ENCODE assay signal across 16 cellular contexts in the genomic region with DNA sequence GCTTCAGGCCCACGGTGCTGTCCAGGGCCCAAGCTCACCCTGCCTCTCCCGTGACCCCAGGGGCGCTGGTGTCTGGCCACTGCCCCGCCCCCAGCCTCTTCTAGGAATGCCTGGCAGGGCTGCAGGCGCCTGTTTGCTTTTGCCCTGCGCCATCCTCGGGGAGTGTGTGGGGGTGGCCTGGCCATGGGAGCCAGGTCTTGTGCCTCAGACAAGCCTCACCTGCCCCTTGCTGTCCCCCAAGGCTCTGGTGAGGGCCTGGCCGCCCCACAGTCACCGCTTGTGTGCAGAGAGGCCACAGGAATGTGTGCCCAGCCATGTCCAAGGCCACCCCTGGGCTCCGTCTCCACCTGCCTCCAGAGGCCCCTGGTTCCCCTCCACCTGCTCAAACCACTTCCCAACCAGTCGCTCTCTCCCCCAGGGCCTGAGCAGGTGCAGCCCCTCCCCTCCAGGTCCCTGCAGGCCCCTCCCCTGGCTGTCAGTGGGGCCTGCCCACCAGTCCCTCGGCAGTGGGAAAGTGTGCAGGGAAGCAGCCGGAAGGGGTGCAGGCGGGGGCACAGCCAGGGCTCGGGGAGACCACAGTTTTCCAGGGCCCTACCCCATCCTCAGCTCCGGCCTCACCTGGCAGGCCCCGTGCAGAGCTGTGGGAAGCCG. TPM values are rescaled to one million over a fixed set of nuclear protein-coding genes. Genes with fewer than 3 reads are reported as not detected.
DNase-seq lines count a peak whose midpoint lies in the region; ATAC-seq, FAIRE-seq and TF ChIP-seq lines count a peak whose summit lies in the region.
"Had no signal": no experiment of that assay in that cellular context is flagged by ENCODE, and none has a peak within 500 bp of the region (broad histone marks: within the 10 kb centered on the region; RNA-seq: fewer than 3 reads in every experiment).

No MANE protein-coding gene starts in this region.

- TF ChIP-seq CTCF in sigmoid colon (IDR thresholded peaks at IDR 0.05), result no peak

- TF ChIP-seq EP300 in sigmoid colon (IDR thresholded peaks at IDR 0.05), result no peak

- DNase-seq in NCI-H526 (lab: John Stamatoyannopoulos, UW), result peak; percentile 6 to 70
- no peak for DNase-seq in NCI-H526 treated with DMSO at 0.1 percent for 48 hours (lab: John Stamatoyannopoulos, UW)
- peak; percentile 58 for DNase-seq in NCI-H2107 treated with DMSO at 0.1 percent for 48 hours (lab: John Stamatoyannopoulos, UW; ENCODE audit: unreplicated experiment)
- peak; percentile 69 for DNase-seq in left kidney (ENCODE audit: low read depth, low spot score)
- DNase-seq in sigmoid colon, result peak; percentile 62
- DNase-seq in GM19239 (ENCODE audit: insufficient read length, low spot score), result no peak
- no peak for DNase-seq in GOT3 (lab: John Stamatoyannopoulos, UW)
- DNase-seq: ACHN; activated CD4-positive, alpha-beta T cell treated with anti-CD3 and anti-CD28 coated beads, Interleukin-2, amount 10 ng/mL, durations not matched to agents 24 days and 14 days; foreskin melanocyte; NCI-H2029 treated with DMSO at 0.1 percent for 48 hours; stimulated activated CD4-positive, alpha-beta T cell treated with anti-CD3 and anti-CD28 coated beads, Interleukin-15, amount 100 ng/mL, for 24 hours had no signal

- intact Hi-C loops in sigmoid colon (cut with DNase I), result no loop called here

- no peak for FAIRE-seq in GM19239 (lab: Jason Lieb, UNC)
- FAIRE-seq: HTR-8/SVneo had no signal

- no peak for TF ChIP-seq POLR2A in sigmoid colon (IDR thresholded peaks at IDR 0.05)

- 31 to 63% methylated on average over 18 of the region's 18 CpGs for WGBS in sigmoid colon, 2 donors

- no peak overlapping the region for H3K27ac ChIP-seq in sigmoid colon
- H3K27ac ChIP-seq: parathyroid adenoma, SJCRH30 had no signal

- no peak for ATAC-seq in GM21529 (IDR thresholded peaks at IDR 0.05; ENCODE audit: unreplicated experiment)

- peaks cover 0 to 21% (median 4%) of the 10 kb centered on the region in 4 donors for H3K36me3 ChIP-seq in sigmoid colon

- H3K27me3 ChIP-seq in sigmoid colon, result no peaks in the 10 kb centered on the region
- H3K27me3 ChIP-seq: SJCRH30 had no signal

- no peaks in the 10 kb centered on the region for H3K9me3 ChIP-seq in sigmoid colon

- H3K4me1 ChIP-seq in sigmoid colon, result no peaks in the 10 kb centered on the region
- H3K4me1 ChIP-seq: parathyroid adenoma had no signal

- H3K4me3 ChIP-seq in sigmoid colon, result no peak overlapping the region
- H3K4me3 ChIP-seq: SJCRH30 had no signal

RNA-seq across cellular contexts. Expression of gene IGFALS, which starts 0.8 kb away (rescaled TPM):
- 1 to 10 TPM; 1.1 to 2.2 (median 1.5) TPM for total RNA-seq in sigmoid colon
- 1 to 10 TPM in 2 of 3 donors, under 1 TPM in 1; 0.46 to 2.0 (median 1.2) TPM for polyA plus RNA-seq in sigmoid colon
- total RNA-seq: SJCRH30 had no signal

RNA-seq across cellular contexts. Expression of gene NUBP2, which starts 11.6 kb away (rescaled TPM):
- total RNA-seq in sigmoid colon, result 100 to 1,000 TPM in 2 of 4 donors, 10 to 100 TPM in 2; 77.8 to 170 (median 98.1) TPM
- polyA plus RNA-seq in sigmoid colon, result 10 to 100 TPM; 53.5 to 69.1 (median 56.6) TPM

RNA-seq across cellular contexts. Expression of gene SPSB3, which starts 12.0 kb away (rescaled TPM):
- 10 to 100 TPM; 61.4 to 98.4 (median 78.9) TPM for total RNA-seq in sigmoid colon
- polyA plus RNA-seq in sigmoid colon, result 10 to 100 TPM; 34.4 to 59.5 (median 40.2) TPM

RNA-seq across cellular contexts. Expression of gene MRPS34, which starts 21.4 kb away (rescaled TPM):
- 100 to 1,000 TPM in 1 of 4 donors, 10 to 100 TPM in 3; 61.5 to 104 (median 71.1) TPM for total RNA-seq in sigmoid colon
- 100 to 1,000 TPM; 114 to 198 (median 129) TPM for polyA plus RNA-seq in sigmoid colon

RNA-seq across cellular contexts. Expression of gene EME2, which starts 21.7 kb away (rescaled TPM):
- total RNA-seq in sigmoid colon, result 10 to 100 TPM in 1 of 4 donors, 1 to 10 TPM in 3; 4.3 to 10.5 (median 7.2) TPM
- 10 to 100 TPM in 1 of 3 donors, 1 to 10 TPM in 2; 1.8 to 17.1 (median 2.5) TPM for polyA plus RNA-seq in sigmoid colon

Comparison
In these comparisons a context has a peak if more than half of its experiments do, and no peak if none do; other contexts are left out.
1. DNase-seq: peak in NCI-H526 (2 of 2), NCI-H2107 treated with DMSO at 0.1 percent for 48 hours (single experiment), left kidney (single experiment) and sigmoid colon (single experiment); none in NCI-H526 treated with DMSO at 0.1 percent for 48 hours (single experiment), GM19239 (single experiment) and GOT3 (single experiment).